8 cellular contexts compared by ENCODE assay signal in the genomic region with DNA sequence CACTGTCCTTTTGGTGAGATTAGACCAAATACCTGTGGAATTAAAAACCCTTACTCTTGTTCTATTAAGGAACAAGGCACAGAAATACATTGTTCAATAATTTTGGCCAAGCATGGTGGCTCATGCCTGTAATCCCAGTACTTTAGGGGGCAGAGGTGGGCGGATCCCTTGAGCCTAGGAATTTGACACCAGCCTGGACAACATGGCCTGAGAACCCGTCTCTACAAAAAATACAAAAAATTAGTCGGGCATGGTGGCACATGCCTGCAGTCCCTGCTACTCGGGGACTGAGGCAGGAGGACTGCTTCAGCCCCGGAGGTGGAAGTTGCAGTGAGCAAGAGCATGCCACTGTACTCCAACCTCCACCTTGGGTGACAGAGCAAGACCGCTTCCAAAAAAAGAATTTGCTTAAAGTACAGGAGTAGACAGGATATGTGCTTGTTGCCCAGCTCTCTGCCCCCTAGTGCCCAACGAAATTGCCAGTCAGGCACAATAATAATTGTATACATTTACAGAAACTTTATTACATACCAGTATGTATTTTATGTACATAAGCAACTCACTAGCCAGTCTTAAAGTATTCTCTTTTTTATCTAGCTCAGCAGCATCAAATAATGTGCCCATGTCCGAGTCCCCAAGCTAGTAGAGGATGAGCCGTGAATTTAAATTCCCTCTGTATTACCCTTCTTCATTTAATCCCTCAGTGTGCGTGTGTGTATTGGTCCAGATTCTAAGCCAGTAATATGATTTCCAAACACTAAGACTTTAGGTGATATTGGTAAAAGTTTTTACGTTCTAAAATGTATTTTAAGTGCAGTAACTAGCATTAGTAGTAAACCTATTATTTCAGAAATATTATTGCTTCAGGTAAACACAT. TPM values are rescaled to one million over a fixed set of nuclear protein-coding genes. Genes with fewer than 3 reads are reported as not detected.
A peak's percentile ranks its signal among the peaks of the same experiment; 100 is the strongest.
DNase-seq lines count a peak whose midpoint lies in the region; ATAC-seq and TF ChIP-seq lines count a peak whose summit lies in the region.

No MANE protein-coding gene starts in this region.

- TF ChIP-seq POLR2A in Peyer's patch (IDR thresholded peaks at IDR 0.05), result no peak

- H3K9me3 ChIP-seq in Peyer's patch (no peaks in the 10 kb centered on the region), mucosa of descending colon (no peaks in the 10 kb centered on the region)

- DNase-seq in SKM-1 (lab: John Stamatoyannopoulos, UW; ENCODE audit: unreplicated experiment) (peak; percentile 3), SKM-1 treated with dmso at 0.1 percent for 144 hours (lab: John Stamatoyannopoulos, UW; ENCODE audit: unreplicated experiment) (no peak), Peyer's patch (no peak), coronary artery (ENCODE audit: low spot score) (no peak), mucosa of descending colon (peak in 1 of 3 donors; percentile 47)

- H3K4me3 ChIP-seq in Peyer's patch (peak overlapping the region; percentile 76 to 98 (median 96)), coronary artery (peak overlapping the region; percentile 93), mucosa of descending colon (peak overlapping the region; percentile 98)

- H3K27me3 ChIP-seq in Peyer's patch, result no peaks in the 10 kb centered on the region

- H3K36me3 ChIP-seq in Peyer's patch (peaks cover 0 to 36% (median 5%) of the 10 kb centered on the region in 3 donors), mucosa of descending colon (ENCODE audit: low read depth) (peaks cover 5% of the 10 kb centered on the region)

- ATAC-seq in mucosa of descending colon (no peak), GM21529 (IDR thresholded peaks at IDR 0.05; ENCODE audit: unreplicated experiment) (no peak), GM21526 (IDR thresholded peaks at IDR 0.05; ENCODE audit: low FRiP score, unreplicated experiment) (no peak), GM21515 (IDR thresholded peaks at IDR 0.05; ENCODE audit: unreplicated experiment) (no peak)

- TF ChIP-seq CTCF in Peyer's patch (IDR thresholded peaks at IDR 0.05) (peak in 4 of 6 experiments; percentile 25 to 35 (median 34)), coronary artery (IDR thresholded peaks at IDR 0.05) (no peak), mucosa of descending colon (IDR thresholded peaks at IDR 0.05) (no peak)

- H3K27ac ChIP-seq in Peyer's patch, result peak overlapping the region; percentile 91 to 99 (median 99)
- peak overlapping the region; percentile 94 to 98 for H3K27ac ChIP-seq in coronary artery

- intact Hi-C loops in mucosa of descending colon (cut with DNase I, micrococcal nuclease), result no loop called here

- H3K4me1 ChIP-seq in Peyer's patch (peaks cover 3 to 18% (median 4%) of the 10 kb centered on the region in 4 donors), mucosa of descending colon (ENCODE audit: low read depth) (peaks cover 14% of the 10 kb centered on the region)

RNA-seq across cellular contexts. Expression of gene THUMPD1, which starts 1.4 kb away (rescaled TPM):
- total RNA-seq in Peyer's patch, result 10 to 100 TPM; 23.1 to 68.8 (median 49.1) TPM
- total RNA-seq in mucosa of descending colon, result 10 to 100 TPM; 30.8 to 52.8 (median 32.4) TPM

RNA-seq across cellular contexts. Expression of gene ACSM3, which starts 23.6 kb away (rescaled TPM):
- total RNA-seq in Peyer's patch (10 to 100 TPM in 2 of 4 donors, 1 to 10 TPM in 2; 2.1 to 16.4 (median 11.7) TPM), mucosa of descending colon (10 to 100 TPM; 27.0 to 45.1 (median 42.2) TPM)

RNA-seq across cellular contexts. Expression of gene ACSM1, which starts 42.8 kb away (rescaled TPM):
- total RNA-seq in Peyer's patch (not detected), mucosa of descending colon (1 to 10 TPM; 1.4 to 3.3 (median 1.5) TPM)

Comparison
In these comparisons a context has a peak if more than half of its experiments do, and no peak if none do; other contexts are left out.
1. CTCF ChIP-seq: peak in Peyer's patch (4 of 6); none in coronary artery (single experiment) and mucosa of descending colon (single experiment).
2. Peak in every context shown above with its lines, with median percentiles within 50 percentile points of each other: H3K4me3 ChIP-seq.